ENCODE assay signal across 19 cellular contexts in the genomic region with DNA sequence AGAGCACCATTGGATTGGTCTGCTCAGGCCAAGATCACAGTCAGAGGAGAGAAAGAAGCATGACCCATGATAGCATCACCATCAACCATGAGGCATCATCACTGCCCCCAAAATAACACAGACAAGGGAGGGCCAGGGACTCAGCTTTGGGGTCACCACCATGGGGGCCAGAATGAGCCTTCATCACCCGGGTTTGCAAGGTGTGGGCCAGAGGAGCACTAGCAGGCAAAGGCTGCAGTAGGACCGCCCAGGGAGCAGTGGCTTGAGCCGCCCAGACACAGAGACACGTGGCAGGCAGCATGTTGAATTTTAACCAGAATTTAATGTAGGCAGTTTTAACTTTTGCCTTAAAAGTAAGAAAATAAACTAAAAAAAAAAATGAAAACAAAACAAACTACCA. TPM values are rescaled to one million over a fixed set of nuclear protein-coding genes. Genes with fewer than 3 reads are reported as not detected.
DNase-seq lines count a peak whose midpoint lies in the region; ATAC-seq and TF ChIP-seq lines count a peak whose summit lies in the region.
"Had no signal": no experiment of that assay in that cellular context is flagged by ENCODE, and none has a peak within 500 bp of the region (broad histone marks: within the 10 kb centered on the region; RNA-seq: fewer than 3 reads in every experiment).

No MANE protein-coding gene starts in this region.

- peaks cover 27% of the 10 kb centered on the region for H3K4me1 ChIP-seq in hepatocyte (ENCODE audit: insufficient read depth)

- no peak overlapping the region for H2AFZ ChIP-seq in hepatocyte

- no peak for ATAC-seq in SK-N-SH treated with all-trans-retinoic acid at 6 μM for 48 hours

- H3K4me2 ChIP-seq in hepatocyte = no peak overlapping the region
- H3K4me2 ChIP-seq: SK-N-SH had no signal

- no peak overlapping the region for H3K4me3 ChIP-seq in hepatocyte
- H3K4me3 ChIP-seq: K562 had no signal

- H3K4me3 Mint-ChIP-seq in osteocyte (ENCODE audit: unreplicated experiment) = no peak overlapping the region
- H3K4me3 Mint-ChIP-seq in activated T-cell treated with anti-CD3 and anti-CD28 coated beads, Interleukin-2, amount 50 U/mL, for 24 hours = no peak overlapping the region
- H3K4me3 Mint-ChIP-seq: CD4-positive, CD25-positive, alpha-beta regulatory T cell had no signal

- no peak for DNase-seq in hepatocyte (ENCODE audit: low spot score)
- peak; percentile 65 for DNase-seq in osteocyte (ENCODE audit: extremely low spot score, unreplicated experiment)
- no peak for DNase-seq in activated T-cell treated with anti-CD3 and anti-CD28 coated beads, Interleukin-2, amount 50 U/mL, for 24 hours
- no peak for DNase-seq in amygdala (lab: John Stamatoyannopoulos, UW)
- DNase-seq in activated naive CD4-positive, alpha-beta T cell treated with Interleukin-2 at 50 U/mL for 16 hours = no peak
- DNase-seq: CD4-positive, CD25-positive, alpha-beta regulatory T cell; DMS79; HCEC 1CT; NCI-H1092 treated with DMSO at 0.1 percent for 48 hours; NCI-H1436 treated with DMSO at 0.1 percent for 48 hours; NCI-H1930; SIG-M5; SK-N-SH had no signal

- no peaks in the 10 kb centered on the region for H4K20me1 ChIP-seq in hepatocyte (ENCODE audit: insufficient read depth, poor library complexity, severe bottlenecking)

- TF ChIP-seq CTCF in VCaP (conservative IDR thresholded peaks at IDR 0.05) = no peak
- TF ChIP-seq CTCF in hepatocyte (IDR thresholded peaks at IDR 0.05; ENCODE audit: poor library complexity) = no peak
- TF ChIP-seq CTCF in osteocyte (IDR thresholded peaks at IDR 0.05) = no peak

- peak overlapping the region; percentile 94 for H3K27ac ChIP-seq in VCaP
- H3K27ac ChIP-seq in hepatocyte = peak overlapping the region; percentile 87

- no peaks in the 10 kb centered on the region for H3K27me3 ChIP-seq in hepatocyte

- no peaks in the 10 kb centered on the region for H3K36me3 Mint-ChIP-seq in osteocyte (ENCODE audit: unreplicated experiment)
- no peaks in the 10 kb centered on the region for H3K36me3 Mint-ChIP-seq in activated T-cell treated with anti-CD3 and anti-CD28 coated beads, Interleukin-2, amount 50 U/mL, for 24 hours (ENCODE audit: low read depth)

- no peaks in the 10 kb centered on the region for H3K9me3 ChIP-seq in hepatocyte (ENCODE audit: low read depth)
- H3K9me3 ChIP-seq: SK-N-SH had no signal

- no peaks in the 10 kb centered on the region for H3K9me2 ChIP-seq in hepatocyte (replicated peaks; ENCODE audit: insufficient read depth)
- H3K9me2 ChIP-seq: SK-N-SH had no signal

- H3K27me3 Mint-ChIP-seq in osteocyte (ENCODE audit: unreplicated experiment) = peaks cover 46% of the 10 kb centered on the region
- peaks cover 40% of the 10 kb centered on the region for H3K27me3 Mint-ChIP-seq in activated T-cell treated with anti-CD3 and anti-CD28 coated beads, Interleukin-2, amount 50 U/mL, for 24 hours

- peaks cover 5% of the 10 kb centered on the region for H3K4me1 Mint-ChIP-seq in osteocyte (ENCODE audit: unreplicated experiment)
- peaks cover 12% of the 10 kb centered on the region for H3K4me1 Mint-ChIP-seq in activated T-cell treated with anti-CD3 and anti-CD28 coated beads, Interleukin-2, amount 50 U/mL, for 24 hours (ENCODE audit: low read depth)

- H3K79me2 ChIP-seq in hepatocyte = no peaks in the 10 kb centered on the region

- WGBS in hepatocyte (ENCODE audit: low lambda C conversion rate, missing lambda C conversion rate) = 90% methylated on average over 4 of the region's 4 CpGs

- no peaks in the 10 kb centered on the region for H3K36me3 ChIP-seq in hepatocyte (replicated peaks; ENCODE audit: insufficient read depth, low read depth)

- H3K9me3 Mint-ChIP-seq in osteocyte (ENCODE audit: unreplicated experiment) = no peaks in the 10 kb centered on the region
- no peaks in the 10 kb centered on the region for H3K9me3 Mint-ChIP-seq in activated T-cell treated with anti-CD3 and anti-CD28 coated beads, Interleukin-2, amount 50 U/mL, for 24 hours

- H3K27ac Mint-ChIP-seq in osteocyte (ENCODE audit: unreplicated experiment) = no peak overlapping the region
- H3K27ac Mint-ChIP-seq in activated T-cell treated with anti-CD3 and anti-CD28 coated beads, Interleukin-2, amount 50 U/mL, for 24 hours = no peak overlapping the region
- H3K27ac Mint-ChIP-seq: CD4-positive, CD25-positive, alpha-beta regulatory T cell had no signal

TF ChIP-seq in SK-N-SH treated with all-trans-retinoic acid at 6 μM for 48 hours, 23 proteins besides CTCF, POLR2A, EP300 and RAD21:
- TF ChIP-seq ZNF565 (CRISPR knock-in tag; conservative IDR thresholded peaks at IDR 0.05; ENCODE audit: low read depth) = no peak
- TF ChIP-seq, protein P1, sequence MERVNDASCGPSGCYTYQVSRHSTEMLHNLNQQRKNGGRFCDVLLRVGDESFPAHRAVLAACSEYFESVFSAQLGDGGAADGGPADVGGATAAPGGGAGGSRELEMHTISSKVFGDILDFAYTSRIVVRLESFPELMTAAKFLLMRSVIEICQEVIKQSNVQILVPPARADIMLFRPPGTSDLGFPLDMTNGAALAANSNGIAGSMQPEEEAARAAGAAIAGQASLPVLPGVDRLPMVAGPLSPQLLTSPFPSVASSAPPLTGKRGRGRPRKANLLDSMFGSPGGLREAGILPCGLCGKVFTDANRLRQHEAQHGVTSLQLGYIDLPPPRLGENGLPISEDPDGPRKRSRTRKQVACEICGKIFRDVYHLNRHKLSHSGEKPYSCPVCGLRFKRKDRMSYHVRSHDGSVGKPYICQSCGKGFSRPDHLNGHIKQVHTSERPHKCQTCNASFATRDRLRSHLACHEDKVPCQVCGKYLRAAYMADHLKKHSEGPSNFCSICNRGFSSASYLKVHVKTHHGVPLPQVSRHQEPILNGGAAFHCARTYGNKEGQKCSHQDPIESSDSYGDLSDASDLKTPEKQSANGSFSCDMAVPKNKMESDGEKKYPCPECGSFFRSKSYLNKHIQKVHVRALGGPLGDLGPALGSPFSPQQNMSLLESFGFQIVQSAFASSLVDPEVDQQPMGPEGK (CRISPR knock-in tag; IDR thresholded peaks at IDR 0.05; ENCODE audit: borderline replicate concordance) = no peak
- TF ChIP-seq, protein P2, sequence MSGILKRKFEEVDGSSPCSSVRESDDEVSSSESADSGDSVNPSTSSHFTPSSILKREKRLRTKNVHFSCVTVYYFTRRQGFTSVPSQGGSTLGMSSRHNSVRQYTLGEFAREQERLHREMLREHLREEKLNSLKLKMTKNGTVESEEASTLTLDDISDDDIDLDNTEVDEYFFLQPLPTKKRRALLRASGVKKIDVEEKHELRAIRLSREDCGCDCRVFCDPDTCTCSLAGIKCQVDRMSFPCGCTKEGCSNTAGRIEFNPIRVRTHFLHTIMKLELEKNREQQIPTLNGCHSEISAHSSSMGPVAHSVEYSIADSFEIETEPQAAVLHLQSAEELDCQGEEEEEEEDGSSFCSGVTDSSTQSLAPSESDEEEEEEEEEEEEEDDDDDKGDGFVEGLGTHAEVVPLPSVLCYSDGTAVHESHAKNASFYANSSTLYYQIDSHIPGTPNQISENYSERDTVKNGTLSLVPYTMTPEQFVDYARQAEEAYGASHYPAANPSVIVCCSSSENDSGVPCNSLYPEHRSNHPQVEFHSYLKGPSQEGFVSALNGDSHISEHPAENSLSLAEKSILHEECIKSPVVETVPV (CRISPR knock-in tag; IDR thresholded peaks at IDR 0.05) = no peak
- TF ChIP-seq, protein P3, sequence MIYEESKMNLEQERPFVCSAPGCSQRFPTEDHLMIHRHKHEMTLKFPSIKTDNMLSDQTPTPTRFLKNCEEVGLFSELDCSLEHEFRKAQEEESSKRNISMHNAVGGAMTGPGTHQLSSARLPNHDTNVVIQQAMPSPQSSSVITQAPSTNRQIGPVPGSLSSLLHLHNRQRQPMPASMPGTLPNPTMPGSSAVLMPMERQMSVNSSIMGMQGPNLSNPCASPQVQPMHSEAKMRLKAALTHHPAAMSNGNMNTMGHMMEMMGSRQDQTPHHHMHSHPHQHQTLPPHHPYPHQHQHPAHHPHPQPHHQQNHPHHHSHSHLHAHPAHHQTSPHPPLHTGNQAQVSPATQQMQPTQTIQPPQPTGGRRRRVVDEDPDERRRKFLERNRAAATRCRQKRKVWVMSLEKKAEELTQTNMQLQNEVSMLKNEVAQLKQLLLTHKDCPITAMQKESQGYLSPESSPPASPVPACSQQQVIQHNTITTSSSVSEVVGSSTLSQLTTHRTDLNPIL (CRISPR knock-in tag; IDR thresholded peaks at IDR 0.05; ENCODE audit: low read depth) = no peak

RNA-seq across cellular contexts. Expression of a gene that starts 53.7 kb away (rescaled TPM):
- total RNA-seq in hepatocyte = 113 and 121 TPM in 2 replicates
- 50.8 and 65.9 TPM in 2 replicates for polyA plus RNA-seq in hepatocyte
- 0.21 and 1.7 TPM in 2 replicates for total RNA-seq in osteocyte
- total RNA-seq: A673; CD4-positive, CD25-positive, alpha-beta regulatory T cell; NCI-H460 had no signal
- polyA plus RNA-seq: BJ; CD4-positive, CD25-positive, alpha-beta regulatory T cell; K562; SK-N-SH had no signal

Comparison
In these comparisons a context has a peak if more than half of its experiments do, and no peak if none do; other contexts are left out.
1. RNA of a gene that starts 53.7 kb away (total RNA-seq): 113 to 121 TPM in hepatocyte; 0.21 to 1.7 TPM in osteocyte; every median in the first group is over 10 times any median in the second.